In genomic region chr1:177210071-177210470, GRCh38 we compare ENCODE assay signal across 2 cellular contexts.
TF ChIP-seq lines count a peak whose summit lies in the region.

No MANE protein-coding gene starts in this region.

TF ChIP-seq in GM23338, 12 proteins besides CTCF, POLR2A, EP300 and RAD21 (continued from another document):
- TF ChIP-seq ZNF462 (CRISPR knock-in tag; IDR thresholded peaks at IDR 0.05) = no peak
- TF ChIP-seq ZNF114 (CRISPR knock-in tag; IDR thresholded peaks at IDR 0.05) = no peak
- no peak for TF ChIP-seq EZH2phosphoT487 (IDR thresholded peaks at IDR 0.05; ENCODE audit: unreplicated experiment)
- no peak for TF ChIP-seq CREB1 (CRISPR knock-in tag; IDR thresholded peaks at IDR 0.05; ENCODE audit: low read depth)
- TF ChIP-seq NANOG (IDR thresholded peaks at IDR 0.05; ENCODE audit: borderline replicate concordance) = no peak
- no peak for TF ChIP-seq REST (IDR thresholded peaks at IDR 0.05; ENCODE audit: unreplicated experiment)
- TF ChIP-seq ETS1 (IDR thresholded peaks at IDR 0.05) = no peak
- TF ChIP-seq EZH2 (IDR thresholded peaks at IDR 0.05; ENCODE audit: low read depth, unreplicated experiment) = no peak
- TF ChIP-seq ZNF331 (CRISPR knock-in tag; IDR thresholded peaks at IDR 0.05; ENCODE audit: low read depth) = no peak

TF ChIP-seq in HEK293T, 16 proteins besides CTCF, POLR2A, EP300 and RAD21 (continued from another document):
- TF ChIP-seq BHLHE40 (IDR thresholded peaks at IDR 0.05; ENCODE audit: borderline replicate concordance) = no peak
TF ChIP-seq in HEK293T: peak in this region for 0.
